Comparison of ENCODE assay signal across 8 cellular contexts in genomic region chr15:38253448-38253847, GRCh38. TPM values are rescaled to one million over a fixed set of nuclear protein-coding genes. Genes with fewer than 3 reads are reported as not detected.
DNase-seq lines count a peak whose midpoint lies in the region; ATAC-seq and TF ChIP-seq lines count a peak whose summit lies in the region.

No MANE protein-coding gene starts in this region.

- no peak overlapping the region for H2BK15ac ChIP-seq in H9 (ENCODE audit: low read depth, low read length)

- no peak overlapping the region for H2AK5ac ChIP-seq in H9 (ENCODE audit: insufficient read length, low read length)

- H3K27ac ChIP-seq in H9 (ENCODE audit: insufficient read length, low read depth, low read length) (peak overlapping the region; percentile 21), fibroblast of lung (ENCODE audit: insufficient read depth, low read length) (peak overlapping the region; percentile 93), ovary (no peak overlapping the region)

- no peak overlapping the region for H3T11ph ChIP-seq in H9 (ENCODE audit: low read length)

- H3K4ac ChIP-seq in H9 (ENCODE audit: low read depth, low read length), result no peak overlapping the region

- peak overlapping the region; percentile 96 to 100 for H3K4me3 Mint-ChIP-seq in H9

- no peak overlapping the region for H4K91ac ChIP-seq in H9 (ENCODE audit: insufficient read length, low read depth, low read length)

- H3K27me3 Mint-ChIP-seq in H9 (ENCODE audit: low read depth), result no peaks in the 10 kb centered on the region; the same call in 1 of the 2 replicates

- H3K36me3 ChIP-seq in fibroblast of lung (ENCODE audit: control insufficient read depth, insufficient read depth, low read length) (no peaks in the 10 kb centered on the region), ovary (no peaks in the 10 kb centered on the region)

- H3K79me2 ChIP-seq in H9 (ENCODE audit: insufficient read depth, low read length), result peaks cover 44% of the 10 kb centered on the region
- peaks cover 59% of the 10 kb centered on the region for H3K79me2 ChIP-seq in fibroblast of lung (ENCODE audit: control insufficient read depth, insufficient read depth, low read length)

- no peaks in the 10 kb centered on the region for H3K79me1 ChIP-seq in H9 (ENCODE audit: insufficient read depth, low read depth, low read length, poor library complexity, severe bottlenecking)

- no peak overlapping the region for H4K5ac ChIP-seq in H9 (ENCODE audit: insufficient read length, low read depth, low read length)

- no peak overlapping the region for H3K14ac ChIP-seq in H9 (ENCODE audit: insufficient read depth, low read length)

- TF ChIP-seq POLR2A in ovary (IDR thresholded peaks at IDR 0.05), result no peak

- H3K56ac ChIP-seq in H9 (ENCODE audit: insufficient read length, low read depth, low read length), result no peak overlapping the region

- no peak overlapping the region for H4K8ac ChIP-seq in H9 (replicated peaks; ENCODE audit: insufficient read length, low read depth, low read length)

- peak overlapping the region; percentile 74 to 96 (median 92); a peak in 6 of 7 replicates for H3K27ac Mint-ChIP-seq in H9

- H3K9ac ChIP-seq in H9 (ENCODE audit: extremely low read depth, insufficient read length, low read length) (peak overlapping the region; percentile 93), fibroblast of lung (ENCODE audit: insufficient read depth, low read length) (peak overlapping the region; percentile 93)

- H2BK120ac ChIP-seq in H9 (ENCODE audit: low read depth, low read length, poor library complexity, severe bottlenecking), result no peak overlapping the region

- H3K4me3 ChIP-seq in WI38 (ENCODE audit: low read depth, low read length), result peak overlapping the region; percentile 95
- peak overlapping the region; percentile 92 to 99 (median 99) for H3K4me3 ChIP-seq in fibroblast of lung (replicated peaks in 1 of 4; ENCODE audit: control extremely low read depth in 1 of 4, insufficient read depth in 1 of 4, low read depth in 3 of 4, low read length in 4 of 4)
- peak overlapping the region; percentile 97 for H3K4me3 ChIP-seq in ovary

- TF ChIP-seq CTCF in H9 (conservative IDR thresholded peaks at IDR 0.05) (no peak), WI38 (IDR thresholded peaks at IDR 0.05; ENCODE audit: low read depth, low read length) (no peak), fibroblast of lung (conservative IDR thresholded peaks at IDR 0.05 in 1 of 2, IDR thresholded peaks at IDR 0.05 in 1 of 2; ENCODE audit: low read depth in 1 of 2, low read length in 2 of 2) (no peak), ovary (IDR thresholded peaks at IDR 0.05) (no peak)

- ATAC-seq in left colon, result no peak
- no peak for ATAC-seq in HG03159 (IDR thresholded peaks at IDR 0.05; ENCODE audit: unreplicated experiment)
- ATAC-seq in HG02798 (IDR thresholded peaks at IDR 0.05; ENCODE audit: poor library complexity, unreplicated experiment), result no peak

- no peak overlapping the region for H2BK20ac ChIP-seq in H9 (ENCODE audit: low read depth, low read length, poor library complexity, severe bottlenecking)

- H2BK5ac ChIP-seq in H9 (ENCODE audit: insufficient read length, low read length), result no peak overlapping the region

- peaks cover 0 to 7% (median 7%) of the 10 kb centered on the region in 3 experiments; a peak in 5 of 7 replicates for H3K36me3 Mint-ChIP-seq in H9 (ENCODE audit: insufficient read depth in 1 of 3, low read depth in 3 of 3)

- H3K4me1 Mint-ChIP-seq in H9, result peaks cover 46 to 51% of the 10 kb centered on the region in 2 experiments

- H3K4me1 ChIP-seq in H9 (ENCODE audit: insufficient read depth, low read length) (peaks cover 8% of the 10 kb centered on the region; the same call in 1 of the 2 replicates), fibroblast of lung (ENCODE audit: control insufficient read depth, extremely low read depth, insufficient read depth, low read length) (peaks cover 10% of the 10 kb centered on the region), ovary (ENCODE audit: insufficient read depth) (peaks cover 2% of the 10 kb centered on the region)

- in situ Hi-C loops in ACHN (cut with HindIII; ENCODE audit: low pct_ligation_motif_present, low pct_unique_long_range_greater_than_20kb, low sequenced_read_pairs), result no loop called here

- H3K9me3 Mint-ChIP-seq in H9, result no peaks in the 10 kb centered on the region; a peak in 1 of 5 replicates

- TF ChIP-seq EP300 in ovary (IDR thresholded peaks at IDR 0.05), result no peak

- peaks cover 18% of the 10 kb centered on the region for H3K23me2 ChIP-seq in H9 (ENCODE audit: insufficient read length, low read depth, low read length, poor library complexity, severe bottlenecking)

- no CpG with 5 or more reads among the region's 5 CpGs for WGBS in H9 (ENCODE audit: extremely low coverage, insufficient read length, low lambda C conversion rate)
- WGBS in ovary, 3 donors, result 0% methylated on average over 5 of the region's 5 CpGs

- no peak overlapping the region for H3K18ac ChIP-seq in H9 (ENCODE audit: insufficient read length, low read depth, low read length)

- H3K4me2 ChIP-seq in H9 (ENCODE audit: insufficient read depth, insufficient read length, low read length), result peak overlapping the region; percentile 94
- peak overlapping the region; percentile 95 for H3K4me2 ChIP-seq in fibroblast of lung (ENCODE audit: extremely low read depth, insufficient read depth, low read length)

- no peaks in the 10 kb centered on the region for H4K20me1 ChIP-seq in H9 (ENCODE audit: control insufficient read depth, insufficient read depth, insufficient read length)
- peaks cover 14% of the 10 kb centered on the region for H4K20me1 ChIP-seq in fibroblast of lung (ENCODE audit: control insufficient read depth, extremely low read depth, insufficient read depth, low read length)

- H3K27me3 ChIP-seq in H9 (ENCODE audit: insufficient read depth, low read length), result no peaks in the 10 kb centered on the region
- H3K27me3 ChIP-seq in fibroblast of lung (ENCODE audit: control insufficient read depth, insufficient read depth, low read length), result no peaks in the 10 kb centered on the region
- no peaks in the 10 kb centered on the region for H3K27me3 ChIP-seq in ovary

- H3K9me3 ChIP-seq in H9 (ENCODE audit: control insufficient read depth, low read depth, low read length) (no peaks in the 10 kb centered on the region), fibroblast of lung (ENCODE audit: control insufficient read depth, insufficient read depth, low read depth, low read length) (no peaks in the 10 kb centered on the region), ovary (no peaks in the 10 kb centered on the region)

- intact Hi-C loops in ovary (cut with DNase I), result loop anchor here in 2 of 4 donors (5.0 to 10.0 kb wide), 2 partner anchors 189 to 1151 kb away; partner anchors contain the start of gene MEIS2 (in 1 of the 2)
- intact Hi-C loops in left colon (cut with DNase I, micrococcal nuclease), result loop anchor here in 1 of 2 donors (10.0 kb wide), 1 partner anchor 179 kb away; no protein-coding TSS in a partner anchor

- no peak overlapping the region for H2AFZ ChIP-seq in H9 (ENCODE audit: low read length)
- H2AFZ ChIP-seq in fibroblast of lung (ENCODE audit: low read length), result no peak overlapping the region

- H3K23ac ChIP-seq in H9 (ENCODE audit: insufficient read length, low read depth, low read length), result no peak overlapping the region

- DNase-seq in ACHN (peak; percentile 71), H9 (no peak), fibroblast of lung (ENCODE audit: low read depth in 2 of 2) (peak; percentile 71 to 91), ovary (no peak), left colon (no peak)

- H2BK12ac ChIP-seq in H9 (ENCODE audit: insufficient read length, low read depth, low read length), result no peak overlapping the region

RNA-seq across cellular contexts. Expression of gene SPRED1, which starts 0.8 kb away (rescaled TPM):
- 41.0 and 42.1 TPM in 2 replicates for total RNA-seq in H9 (2021)
- total RNA-seq in fibroblast of lung, result 31.6 and 39.0 TPM in 2 replicates
- polyA plus RNA-seq in fibroblast of lung, result 17.2 and 19.7 TPM in 2 replicates
- 16.0 and 17.7 TPM in 2 replicates for polyA plus RNA-seq in fibroblast of lung (2012)
- polyA minus RNA-seq in fibroblast of lung (ENCODE audit: low replicate concordance), result 5.4 and 8.6 TPM in 2 replicates
- total RNA-seq in ovary, result 10 to 100 TPM; 18.3 to 30.5 (median 20.6) TPM
- 10 to 100 TPM in 1 of 2 donors, 1 to 10 TPM in 1; 8.5 to 18.9 TPM for polyA plus RNA-seq in ovary
- 10 to 100 TPM; 24.5 to 32.4 TPM for total RNA-seq in left colon

Comparison
In these comparisons a context has a peak if more than half of its experiments do, and no peak if none do; other contexts are left out.
1. DNase-seq: peak in ACHN (single experiment) and fibroblast of lung (2 of 2); none in H9 (single experiment), ovary (0 of 5) and left colon (0 of 2).
2. H3K27ac ChIP-seq: peak in H9 (single experiment) and fibroblast of lung (single experiment); none in ovary (0 of 2).
3. Peak in every context shown above with its lines, with median percentiles within 50 percentile points of each other: H3K4me3 ChIP-seq.